Comparison of ENCODE assay signal across 7 cellular contexts in the genomic region with DNA sequence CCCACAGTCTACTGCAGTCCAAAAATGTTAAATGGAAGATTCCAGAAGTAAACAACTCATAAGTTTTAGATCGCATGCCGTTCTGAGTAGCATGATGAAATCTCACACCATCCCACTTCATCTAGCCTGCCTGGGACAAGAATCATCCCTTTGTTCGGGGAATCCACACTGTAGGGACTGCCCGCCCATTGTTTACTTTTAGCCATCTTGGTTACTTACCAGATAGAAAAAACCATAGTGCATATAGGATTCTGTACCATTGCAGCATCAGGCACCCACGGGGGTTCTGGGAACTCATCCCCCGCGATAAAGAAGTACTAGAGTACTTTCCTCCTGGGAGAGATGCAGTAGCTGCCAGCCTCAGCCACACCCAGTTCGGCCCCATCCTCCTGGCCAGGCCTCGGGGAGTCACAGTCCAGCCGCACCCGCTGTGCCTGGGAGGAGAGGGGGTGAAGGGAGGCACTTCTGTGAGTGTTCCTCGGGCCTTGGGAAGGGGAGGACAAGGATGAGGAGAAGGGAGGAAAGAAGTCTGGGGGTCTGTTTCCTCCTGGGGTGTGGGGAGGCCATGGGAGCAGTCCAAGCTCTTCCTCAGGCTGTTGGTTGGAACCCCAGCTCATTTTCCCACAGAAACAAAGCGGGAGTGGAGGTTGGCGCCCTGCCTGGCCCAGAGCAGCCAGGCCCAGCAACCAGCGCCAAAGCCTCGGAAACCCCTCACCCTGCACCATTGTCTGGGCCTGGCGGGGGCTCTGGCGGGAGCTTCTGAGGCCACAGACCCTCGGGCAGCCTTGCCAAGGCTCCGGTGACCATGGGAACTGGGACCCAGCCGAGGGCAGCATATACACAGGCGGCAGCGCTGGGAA. TPM values are rescaled to one million over a fixed set of nuclear protein-coding genes. Genes with fewer than 3 reads are reported as not detected.
A peak's percentile ranks its signal among the peaks of the same experiment; 100 is the strongest.
DNase-seq lines count a peak whose midpoint lies in the region; ATAC-seq and TF ChIP-seq lines count a peak whose summit lies in the region.
"Had no signal": no experiment of that assay in that cellular context is flagged by ENCODE, and none has a peak within 500 bp of the region (broad histone marks: within the 10 kb centered on the region; RNA-seq: fewer than 3 reads in every experiment).

No MANE protein-coding gene starts in this region.

- no peak overlapping the region for H2BK20ac ChIP-seq in H9 (ENCODE audit: low read depth, low read length, poor library complexity, severe bottlenecking)

- no peak overlapping the region for H4K5ac ChIP-seq in H9 (ENCODE audit: insufficient read length, low read depth, low read length)

- H3K79me1 ChIP-seq in H9 (ENCODE audit: insufficient read depth, low read depth, low read length, poor library complexity, severe bottlenecking), result no peaks in the 10 kb centered on the region

- H3K9me3 ChIP-seq in H9 (ENCODE audit: control insufficient read depth, low read depth, low read length) (no peaks in the 10 kb centered on the region), duodenal mucosa (ENCODE audit: control insufficient read depth in 1 of 2, low read length in 2 of 2) (no peaks in the 10 kb centered on the region)

- no peak overlapping the region for H3T11ph ChIP-seq in H9 (ENCODE audit: low read length)

- peaks cover 13 to 23% of the 10 kb centered on the region in 2 experiments for H3K4me1 Mint-ChIP-seq in H9

- H3K27ac ChIP-seq in H9 (ENCODE audit: insufficient read length, low read depth, low read length) (no peak overlapping the region), duodenal mucosa (ENCODE audit: low read depth, low read length) (peak overlapping the region; percentile 63)

- no peak for TF ChIP-seq CTCF in H9 (conservative IDR thresholded peaks at IDR 0.05)

- H4K20me1 ChIP-seq in H9 (ENCODE audit: control insufficient read depth, insufficient read depth, insufficient read length), result no peaks in the 10 kb centered on the region

- H4K91ac ChIP-seq in H9 (ENCODE audit: insufficient read length, low read depth, low read length), result no peak overlapping the region

- no peak overlapping the region for H3K4ac ChIP-seq in H9 (ENCODE audit: low read depth, low read length)

- H3K4me3 Mint-ChIP-seq in H9, result no peak overlapping the region; a peak in 1 of 5 replicates
- H3K4me3 Mint-ChIP-seq: memory B cell had no signal

- no peak overlapping the region for H3K56ac ChIP-seq in H9 (ENCODE audit: insufficient read length, low read depth, low read length)

- H3K9ac ChIP-seq in H9 (ENCODE audit: extremely low read depth, insufficient read length, low read length) (no peak overlapping the region), duodenal mucosa (ENCODE audit: low read depth in 1 of 2, low read length in 2 of 2) (peak overlapping the region; percentile 30 to 38)

- no peaks in the 10 kb centered on the region; the same call in 1 of the 2 replicates for H3K27me3 Mint-ChIP-seq in H9 (ENCODE audit: low read depth)
- H3K27me3 Mint-ChIP-seq: memory B cell had no signal

- peaks cover 0 to 3% of the 10 kb centered on the region in 2 donors for H3K36me3 ChIP-seq in duodenal mucosa (ENCODE audit: control insufficient read depth in 1 of 2, insufficient read depth in 2 of 2, low read length in 2 of 2)

- no peaks in the 10 kb centered on the region for H3K79me2 ChIP-seq in H9 (ENCODE audit: insufficient read depth, low read length)

- DNase-seq in H9 (no peak), pons (ENCODE audit: low spot score) (peak; percentile 94), EL (no peak), T-helper 1 cell (no peak)

- H3K27me3 ChIP-seq in H9 (ENCODE audit: insufficient read depth, low read length), result no peaks in the 10 kb centered on the region
- H3K27me3 ChIP-seq in duodenal mucosa (ENCODE audit: control insufficient read depth in 1 of 2, insufficient read depth in 2 of 2, low read length in 2 of 2), result no peaks in the 10 kb centered on the region

- H2BK15ac ChIP-seq in H9 (ENCODE audit: low read depth, low read length), result no peak overlapping the region

- H3K9me3 Mint-ChIP-seq in H9, result no peaks in the 10 kb centered on the region
- H3K9me3 Mint-ChIP-seq: memory B cell had no signal

- no peak overlapping the region for H3K14ac ChIP-seq in H9 (ENCODE audit: insufficient read depth, low read length)

- H3K4me2 ChIP-seq in H9 (ENCODE audit: insufficient read depth, insufficient read length, low read length), result no peak overlapping the region

- ATAC-seq in GM19324 (IDR thresholded peaks at IDR 0.05; ENCODE audit: low FRiP score, unreplicated experiment), result no peak

- H2BK12ac ChIP-seq in H9 (ENCODE audit: insufficient read length, low read depth, low read length), result no peak overlapping the region

- no peaks in the 10 kb centered on the region; a peak in 1 of 7 replicates for H3K36me3 Mint-ChIP-seq in H9 (ENCODE audit: insufficient read depth in 1 of 3, low read depth in 3 of 3)
- H3K36me3 Mint-ChIP-seq: memory B cell had no signal

- peaks cover 3% of the 10 kb centered on the region for H3K23me2 ChIP-seq in H9 (ENCODE audit: insufficient read length, low read depth, low read length, poor library complexity, severe bottlenecking)

- no peak overlapping the region for H2AK5ac ChIP-seq in H9 (ENCODE audit: insufficient read length, low read length)

- H2BK5ac ChIP-seq in H9 (ENCODE audit: insufficient read length, low read length), result no peak overlapping the region

- whole genome bisulfite sequencing in H9 (ENCODE audit: extremely low coverage, insufficient read length, low lambda C conversion rate), result no CpG with 5 or more reads among the region's 23 CpGs

- H4K8ac ChIP-seq in H9 (replicated peaks; ENCODE audit: insufficient read length, low read depth, low read length), result no peak overlapping the region

- H2AFZ ChIP-seq in H9 (ENCODE audit: low read length), result no peak overlapping the region

- no peak overlapping the region for H3K23ac ChIP-seq in H9 (ENCODE audit: insufficient read length, low read depth, low read length)

- H2BK120ac ChIP-seq in H9 (ENCODE audit: low read depth, low read length, poor library complexity, severe bottlenecking), result no peak overlapping the region

- H3K4me3 ChIP-seq in duodenal mucosa (ENCODE audit: low read depth in 1 of 2, low read length in 2 of 2), result peak overlapping the region in 1 of 2 donors; percentile 36

- peak overlapping the region; percentile 30 for H3K18ac ChIP-seq in H9 (ENCODE audit: insufficient read length, low read depth, low read length)

- H3K4me1 ChIP-seq in H9 (ENCODE audit: insufficient read depth, low read length), result no peaks in the 10 kb centered on the region; the same call in 1 of the 2 replicates
- H3K4me1 ChIP-seq in duodenal mucosa (ENCODE audit: control insufficient read depth in 1 of 2, insufficient read depth in 2 of 2, low read length in 2 of 2), result peaks cover 23 to 32% of the 10 kb centered on the region in 2 donors

- peak overlapping the region; percentile 35 to 90 (median 70); a peak in 2 of 7 replicates for H3K27ac Mint-ChIP-seq in H9
- H3K27ac Mint-ChIP-seq: memory B cell had no signal

RNA-seq across cellular contexts. Expression of a gene that starts 8.9 kb away (rescaled TPM):
- 5.5 and 6.9 TPM in 2 replicates for total RNA-seq in H9 (2021)

RNA-seq across cellular contexts. Expression of a gene that starts 14.4 kb away (rescaled TPM):
- 59.2 and 63.2 TPM in 2 replicates for total RNA-seq in H9 (2021)

RNA-seq across cellular contexts. Expression of a gene that starts 25.3 kb away (rescaled TPM):
- 6.3 and 6.8 TPM in 2 replicates for total RNA-seq in H9 (2021)

RNA-seq across cellular contexts. Expression of a gene that starts 27.2 kb away (rescaled TPM):
- 34.1 and 39.6 TPM in 2 replicates for total RNA-seq in H9 (2021)

RNA-seq across cellular contexts. Expression of a gene that starts 35.2 kb away (rescaled TPM):
- total RNA-seq in H9 (2021), result 108 and 118 TPM in 2 replicates
